Comparison of ENCODE assay signal across 11 cellular contexts in the genomic region with DNA sequence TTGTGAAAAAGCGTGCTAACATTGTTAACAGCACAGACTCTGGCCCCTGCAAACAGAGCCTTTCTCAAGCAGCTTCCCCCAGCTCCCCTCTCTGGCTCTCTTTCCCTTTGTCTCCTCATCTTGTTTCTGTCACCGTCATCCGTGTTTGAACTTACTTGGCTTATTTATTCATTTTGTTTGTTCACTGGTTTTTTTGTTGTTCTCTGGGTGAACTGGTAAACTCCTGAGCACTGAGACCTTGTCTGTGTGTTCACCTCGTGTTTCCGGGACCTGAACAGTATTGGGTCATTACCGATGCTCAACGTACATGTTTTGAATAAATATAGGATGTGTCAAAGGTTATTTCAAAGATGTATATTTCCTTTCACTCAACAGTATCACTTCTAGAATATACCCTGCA.
"Had no signal": no experiment of that assay in that cellular context is flagged by ENCODE, and none has a peak within 500 bp of the region (broad histone marks: within the 10 kb centered on the region; RNA-seq: fewer than 3 reads in every experiment).

No MANE protein-coding gene starts in this region.

- H3K4me2 ChIP-seq: GM23338 had no signal

- H3K4me3 ChIP-seq: GM23248, GM23338, HAP-1 had no signal

- H3K9me3 ChIP-seq: HAP-1 had no signal

- ATAC-seq: GM23338, HCT116 had no signal

- H2AFZ ChIP-seq: GM23248, GM23338 had no signal

- FAIRE-seq: H1, H54 had no signal

- H3K36me3 ChIP-seq: HAP-1 had no signal

- H3K4me1 ChIP-seq: HAP-1 had no signal

- DNase-seq: GM23248, GOT3, H7, H9, HCEC 1CT, HFFc6 had no signal

- H3K9ac ChIP-seq: GM23248 had no signal

- H3K27ac ChIP-seq: GM23248 had no signal
